9 cellular contexts compared by ENCODE assay signal in the genomic region with DNA sequence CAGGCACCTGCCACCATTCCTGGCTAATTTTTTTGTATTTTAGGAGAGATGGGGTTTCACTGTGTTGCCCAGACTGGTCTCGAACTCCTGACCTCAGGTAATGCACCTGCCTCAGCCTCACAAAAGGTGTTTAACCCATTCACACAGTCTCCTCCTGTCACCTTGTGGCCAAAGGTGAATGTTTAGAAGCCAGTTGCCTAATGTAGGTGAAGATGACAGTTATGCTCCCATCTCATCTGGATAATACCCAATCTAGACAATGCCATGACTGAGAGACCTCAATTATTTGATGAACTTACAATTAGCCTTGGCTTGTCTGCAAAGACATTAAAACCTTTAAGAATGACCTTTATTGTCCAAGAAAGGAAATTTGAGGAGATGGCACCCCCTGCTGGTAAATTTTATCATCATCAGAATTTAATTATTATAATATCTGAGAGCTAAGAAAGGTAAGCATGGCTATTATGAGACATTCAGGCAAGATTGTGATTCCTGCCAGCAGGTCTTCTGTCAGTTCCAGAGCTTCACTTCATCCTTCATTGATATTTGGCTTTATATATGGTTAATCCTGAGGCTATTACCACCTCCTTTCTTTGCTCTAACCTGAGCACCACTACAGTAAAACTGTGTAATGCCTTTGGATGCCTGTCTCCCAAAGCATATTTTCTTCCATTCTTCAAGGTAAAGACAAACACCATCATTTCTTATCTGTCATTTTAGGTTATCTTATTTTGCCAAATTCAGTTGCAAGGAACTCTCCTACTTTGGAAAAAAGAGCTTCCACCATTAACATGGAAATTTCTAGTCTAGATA.
DNase-seq lines count a peak whose midpoint lies in the region; ATAC-seq lines count a peak whose summit lies in the region.
"Had no signal": no experiment of that assay in that cellular context is flagged by ENCODE, and none has a peak within 500 bp of the region (broad histone marks: within the 10 kb centered on the region; RNA-seq: fewer than 3 reads in every experiment).

No MANE protein-coding gene starts in this region.

- DNase-seq in NCI-H2171 treated with DMSO at 0.1 percent for 48 hours (lab: John Stamatoyannopoulos, UW) (peak; percentile 10), NCI-H2171 (lab: John Stamatoyannopoulos, UW) (no peak), NCI-H774 (lab: John Stamatoyannopoulos, UW) (peak; percentile 63), myocyte (ENCODE audit: low read depth) (peak; percentile 68), mucosa of gallbladder (ENCODE audit: low spot score) (no peak)
- peak; percentile 18 for DNase-seq in effector CD4-positive, alpha-beta T cell
- DNase-seq: activated T-cell treated with anti-CD3 and anti-CD28 coated beads, Interleukin-2, amount 50 U/mL, for 4 hours had no signal

- ATAC-seq in GM21786 (IDR thresholded peaks at IDR 0.05; ENCODE audit: unreplicated experiment) (peak; percentile 49), HG03025 (IDR thresholded peaks at IDR 0.05; ENCODE audit: low FRiP score, unreplicated experiment) (no peak)

Comparison
In these comparisons a context has a peak if more than half of its experiments do, and no peak if none do; other contexts are left out.
1. DNase-seq: peak in NCI-H2171 treated with DMSO at 0.1 percent for 48 hours (single experiment), NCI-H774 (single experiment), effector CD4-positive, alpha-beta T cell (single experiment) and myocyte (single experiment); none in NCI-H2171 (single experiment) and mucosa of gallbladder (single experiment).